ENCODE assay signal across 18 cellular contexts in genomic region chr2:146853741-146854444, GRCh38.
A peak's percentile ranks its signal among the peaks of the same experiment; 100 is the strongest.
DNase-seq lines count a peak whose midpoint lies in the region; ATAC-seq, FAIRE-seq and TF ChIP-seq lines count a peak whose summit lies in the region.
"Had no signal": no experiment of that assay in that cellular context is flagged by ENCODE, and none has a peak within 500 bp of the region (broad histone marks: within the 10 kb centered on the region; RNA-seq: fewer than 3 reads in every experiment).

No MANE protein-coding gene starts in this region.

- no peak overlapping the region for H2AK5ac ChIP-seq in H9 (ENCODE audit: insufficient read length, low read length)

- H3K27ac ChIP-seq in H9 (ENCODE audit: insufficient read length, low read depth, low read length) (peak overlapping the region; percentile 42), astrocyte (ENCODE audit: low read depth, low read length) (no peak overlapping the region), osteoblast (ENCODE audit: low read depth, low read length) (no peak overlapping the region)

- H3K4me3 ChIP-seq in astrocyte (ENCODE audit: insufficient read depth, low read depth, low read length) = no peak overlapping the region
- no peak overlapping the region for H3K4me3 ChIP-seq in osteoblast (ENCODE audit: insufficient read depth, low read length)
- H3K4me3 ChIP-seq in MG63 = no peak overlapping the region
- H3K4me3 ChIP-seq: skin epidermis had no signal

- H3K27me3 Mint-ChIP-seq in H9 (ENCODE audit: low read depth) (no peaks in the 10 kb centered on the region), astrocyte (ENCODE audit: low read depth, unreplicated experiment) (no peaks in the 10 kb centered on the region)
- H3K27me3 Mint-ChIP-seq: activated naive CD8-positive, alpha-beta T cell treated with anti-CD3 and anti-CD28 coated beads, Interleukin-2, amount 50 U/mL, for 24 hours; B cell had no signal

- no peak overlapping the region for H2BK20ac ChIP-seq in H9 (ENCODE audit: low read depth, low read length, poor library complexity, severe bottlenecking)

- no peak overlapping the region for H3K4me2 ChIP-seq in H9 (ENCODE audit: insufficient read depth, insufficient read length, low read length)
- H3K4me2 ChIP-seq in astrocyte (ENCODE audit: low read length) = peak overlapping the region; percentile 16
- no peak overlapping the region for H3K4me2 ChIP-seq in osteoblast (ENCODE audit: insufficient read depth, low read length)

- no peak overlapping the region for H2BK12ac ChIP-seq in H9 (ENCODE audit: insufficient read length, low read depth, low read length)

- H3K9me3 ChIP-seq in H9 (ENCODE audit: control insufficient read depth, low read depth, low read length) (no peaks in the 10 kb centered on the region), astrocyte (ENCODE audit: insufficient read depth, low read depth, low read length) (no peaks in the 10 kb centered on the region), osteoblast (ENCODE audit: low read depth, low read length) (no peaks in the 10 kb centered on the region), MG63 (no peaks in the 10 kb centered on the region)

- no peaks in the 10 kb centered on the region for H3K79me2 ChIP-seq in H9 (ENCODE audit: insufficient read depth, low read length)
- H3K79me2 ChIP-seq in astrocyte (ENCODE audit: insufficient read depth, low read length) = no peaks in the 10 kb centered on the region
- H3K79me2 ChIP-seq in osteoblast (ENCODE audit: insufficient read depth, low read length) = no peaks in the 10 kb centered on the region

- no peak overlapping the region for H3K4ac ChIP-seq in H9 (ENCODE audit: low read depth, low read length)

- no peak overlapping the region for H2BK120ac ChIP-seq in H9 (ENCODE audit: low read depth, low read length, poor library complexity, severe bottlenecking)

- H3K4me3 Mint-ChIP-seq in H9 (no peak overlapping the region), astrocyte (ENCODE audit: unreplicated experiment) (peak overlapping the region; percentile 60)
- H3K4me3 Mint-ChIP-seq: activated CD4-positive, alpha-beta memory T cell treated with anti-CD3 and anti-CD28 coated beads, Interleukin-2, amount 10 ng/mL, durations not matched to agents 7 days and 5 days; activated naive CD8-positive, alpha-beta T cell treated with anti-CD3 and anti-CD28 coated beads, Interleukin-2, amount 50 U/mL, for 24 hours; B cell had no signal

- H2AFZ ChIP-seq in H9 (ENCODE audit: low read length) (no peak overlapping the region), astrocyte (ENCODE audit: low read depth, low read length) (no peak overlapping the region), osteoblast (ENCODE audit: low read length) (no peak overlapping the region)

- ATAC-seq in HG03095 (IDR thresholded peaks at IDR 0.05; ENCODE audit: unreplicated experiment) (no peak), HG02759 (IDR thresholded peaks at IDR 0.05; ENCODE audit: unreplicated experiment) (no peak), HG03460 (IDR thresholded peaks at IDR 0.05; ENCODE audit: unreplicated experiment) (no peak)
- ATAC-seq: activated naive CD8-positive, alpha-beta T cell treated with anti-CD3 and anti-CD28 coated beads, Interleukin-2, amount 50 U/mL, for 24 hours; left lobe of liver had no signal

- H3T11ph ChIP-seq in H9 (ENCODE audit: low read length) = no peak overlapping the region

- H2BK5ac ChIP-seq in H9 (ENCODE audit: insufficient read length, low read length) = no peak overlapping the region

- TF ChIP-seq CTCF in H9 (conservative IDR thresholded peaks at IDR 0.05) (no peak), astrocyte (IDR thresholded peaks at IDR 0.05; ENCODE audit: insufficient read depth, low read depth, low read length) (no peak), osteoblast (IDR thresholded peaks at IDR 0.05; ENCODE audit: extremely low read depth, low read depth, low read length) (no peak)

- no peak overlapping the region for H3K14ac ChIP-seq in H9 (ENCODE audit: insufficient read depth, low read length)

- H3K36me3 Mint-ChIP-seq in H9 (ENCODE audit: insufficient read depth in 1 of 3, low read depth in 3 of 3) (no peaks in the 10 kb centered on the region; a peak in 1 of 7 replicates), astrocyte (ENCODE audit: low read depth, unreplicated experiment) (no peaks in the 10 kb centered on the region)

- no peaks in the 10 kb centered on the region for H3K23me2 ChIP-seq in H9 (ENCODE audit: insufficient read length, low read depth, low read length, poor library complexity, severe bottlenecking)

- H3K27me3 ChIP-seq in H9 (ENCODE audit: insufficient read depth, low read length) = no peaks in the 10 kb centered on the region
- no peaks in the 10 kb centered on the region for H3K27me3 ChIP-seq in astrocyte (ENCODE audit: insufficient read depth, low read length)
- no peaks in the 10 kb centered on the region for H3K27me3 ChIP-seq in osteoblast (ENCODE audit: insufficient read depth, low read length)
- H3K27me3 ChIP-seq in MG63 = no peaks in the 10 kb centered on the region

- DNase-seq in H9 = no peak
- peak; percentile 54 for DNase-seq in astrocyte (ENCODE audit: low read depth)
- peak; percentile 54 for DNase-seq in glomerular visceral epithelial cell (ENCODE audit: extremely low spot score)
- peak; percentile 3 for DNase-seq in osteoblast (ENCODE audit: insufficient read length, low spot score, missing footprints)
- DNase-seq in MG63 = no peak
- DNase-seq: activated CD4-positive, alpha-beta memory T cell treated with anti-CD3 and anti-CD28 coated beads, Interleukin-2, amount 10 ng/mL, durations not matched to agents 7 days and 5 days; activated naive CD8-positive, alpha-beta T cell treated with anti-CD3 and anti-CD28 coated beads, Interleukin-2, amount 50 U/mL, for 24 hours; activated T-cell treated with anti-CD3 and anti-CD28 coated beads, Interleukin-2, amount 50 U/mL, for 48 hours; NCI-H1048; RPMI8226 had no signal

- H4K8ac ChIP-seq in H9 (replicated peaks; ENCODE audit: insufficient read length, low read depth, low read length) = no peak overlapping the region

- no peak for FAIRE-seq in astrocyte (lab: Jason Lieb, UNC)
- FAIRE-seq: colon, D721Med had no signal

- H3K9me3 Mint-ChIP-seq in H9 (no peaks in the 10 kb centered on the region), astrocyte (ENCODE audit: unreplicated experiment) (peaks cover 1% of the 10 kb centered on the region)
- H3K9me3 Mint-ChIP-seq: activated CD4-positive, alpha-beta memory T cell treated with anti-CD3 and anti-CD28 coated beads, Interleukin-2, amount 10 ng/mL, durations not matched to agents 7 days and 5 days had no signal

- H3K4me1 ChIP-seq in H9 (ENCODE audit: insufficient read depth, low read length) (peaks cover 3% of the 10 kb centered on the region; the same call in 1 of the 2 replicates), astrocyte (ENCODE audit: insufficient read depth, low read length) (peaks cover 6% of the 10 kb centered on the region), osteoblast (ENCODE audit: insufficient read depth, low read length) (peaks cover 4% of the 10 kb centered on the region)

- no peak overlapping the region for H4K5ac ChIP-seq in H9 (ENCODE audit: insufficient read length, low read depth, low read length)

- peaks cover 20 to 22% of the 10 kb centered on the region in 2 experiments for H3K4me1 Mint-ChIP-seq in H9
- peaks cover 31% of the 10 kb centered on the region for H3K4me1 Mint-ChIP-seq in astrocyte (ENCODE audit: low read depth, unreplicated experiment)
- H3K4me1 Mint-ChIP-seq: activated CD4-positive, alpha-beta memory T cell treated with anti-CD3 and anti-CD28 coated beads, Interleukin-2, amount 10 ng/mL, durations not matched to agents 7 days and 5 days; activated naive CD8-positive, alpha-beta T cell treated with anti-CD3 and anti-CD28 coated beads, Interleukin-2, amount 50 U/mL, for 24 hours; B cell had no signal

- H3K36me3 ChIP-seq in astrocyte (ENCODE audit: insufficient read depth, low read length) (no peaks in the 10 kb centered on the region), osteoblast (ENCODE audit: insufficient read depth, low read length) (no peaks in the 10 kb centered on the region), MG63 (no peaks in the 10 kb centered on the region)

- no CpG with 5 or more reads among the region's 2 CpGs for WGBS in H9 (ENCODE audit: extremely low coverage, insufficient read length, low lambda C conversion rate)

- no peaks in the 10 kb centered on the region for H3K79me1 ChIP-seq in H9 (ENCODE audit: insufficient read depth, low read depth, low read length, poor library complexity, severe bottlenecking)

- H4K20me1 ChIP-seq in H9 (ENCODE audit: control insufficient read depth, insufficient read depth, insufficient read length) (no peaks in the 10 kb centered on the region), astrocyte (ENCODE audit: insufficient read depth, low read length) (no peaks in the 10 kb centered on the region), osteoblast (ENCODE audit: insufficient read depth, low read length) (no peaks in the 10 kb centered on the region)

- no peak overlapping the region for H3K56ac ChIP-seq in H9 (ENCODE audit: insufficient read length, low read depth, low read length)

- H2BK15ac ChIP-seq in H9 (ENCODE audit: low read depth, low read length) = no peak overlapping the region

- no peak overlapping the region for H3K23ac ChIP-seq in H9 (ENCODE audit: insufficient read length, low read depth, low read length)

- H3K9ac ChIP-seq in H9 (ENCODE audit: extremely low read depth, insufficient read length, low read length) = no peak overlapping the region
- no peak overlapping the region for H3K9ac ChIP-seq in astrocyte (ENCODE audit: low read length)

- peak overlapping the region; percentile 78 to 93 (median 79); a peak in 5 of 7 replicates for H3K27ac Mint-ChIP-seq in H9
- peak overlapping the region; percentile 95 for H3K27ac Mint-ChIP-seq in astrocyte (ENCODE audit: unreplicated experiment)
- H3K27ac Mint-ChIP-seq: activated CD4-positive, alpha-beta memory T cell treated with anti-CD3 and anti-CD28 coated beads, Interleukin-2, amount 10 ng/mL, durations not matched to agents 7 days and 5 days; activated naive CD8-positive, alpha-beta T cell treated with anti-CD3 and anti-CD28 coated beads, Interleukin-2, amount 50 U/mL, for 24 hours; B cell had no signal

- no peak overlapping the region for H3K18ac ChIP-seq in H9 (ENCODE audit: insufficient read length, low read depth, low read length)

- H4K91ac ChIP-seq in H9 (ENCODE audit: insufficient read length, low read depth, low read length) = no peak overlapping the region

Comparison
In these comparisons a context has a peak if more than half of its experiments do, and no peak if none do; other contexts are left out.
1. DNase-seq: peak in astrocyte (single experiment), glomerular visceral epithelial cell (single experiment) and osteoblast (single experiment); none in H9 (single experiment) and MG63 (single experiment).